In the genomic region with DNA sequence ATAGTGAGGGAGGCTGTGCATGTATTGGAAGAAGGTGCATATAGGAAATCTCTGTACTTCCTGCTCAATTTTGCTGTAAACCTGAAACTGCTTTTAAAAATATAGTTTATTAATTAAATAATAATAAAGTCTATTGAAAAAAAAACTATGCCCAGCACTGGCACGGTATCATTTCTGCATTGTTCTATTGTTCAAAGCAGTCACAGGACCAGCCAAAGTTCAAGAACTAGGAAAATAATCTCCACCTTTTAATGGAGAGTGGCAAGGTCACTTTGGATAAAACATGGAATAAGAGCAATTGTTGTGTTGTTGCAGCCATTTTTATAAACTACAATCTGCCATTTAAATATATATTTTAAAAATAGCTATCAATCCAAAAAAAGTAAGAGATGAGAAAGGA, we compare ENCODE assay signal across 27 cellular contexts.
"Had no signal": no experiment of that assay in that cellular context is flagged by ENCODE, and none has a peak within 500 bp of the region (broad histone marks: within the 10 kb centered on the region; RNA-seq: fewer than 3 reads in every experiment).

No MANE protein-coding gene starts in this region.

- FAIRE-seq: urothelium cell line had no signal

- H3K4me3 ChIP-seq: stomach, suprapubic skin, testis, thoracic aorta, thyroid gland, tibial artery, tibial nerve, transverse colon, upper lobe of left lung, upper lobe of right lung, uterus, vagina had no signal

- H3K27ac ChIP-seq: stomach, suprapubic skin, testis, thoracic aorta, thyroid gland, tibial artery, tibial nerve, transverse colon, upper lobe of left lung, upper lobe of right lung, uterus, vagina had no signal

- DNase-seq: stimulated activated CD4-positive, alpha-beta T cell treated with anti-CD3 and anti-CD28 coated beads, Interleukin-2, amount 100 ng/mL, for 48 hours; stimulated activated CD4-positive, alpha-beta T cell treated with anti-CD3 and anti-CD28 coated beads, Interleukin-4, amount 100 ng/mL, for 1 hour; stimulated activated CD4-positive, alpha-beta T cell treated with anti-CD3 and anti-CD28 coated beads, Interleukin-4, amount 100 ng/mL, for 24 hours; stimulated activated CD4-positive, alpha-beta T cell treated with anti-CD3 and anti-CD28 coated beads, Interleukin-4, amount 100 ng/mL, for 4 hours; stimulated activated CD8-positive, alpha-beta memory T cell treated with anti-CD3 and anti-CD28 coated beads, Interleukin-4, amount 100 ng/mL, for 48 hours; stimulated activated naive B cell treated with anti-CD40 and anti-IgM and Interleukin-4, amounts not matched to agents 10 μg/mL and 1 μg/mL and 100 μg/mL, for 72 hours; stimulated activated naive CD4-positive, alpha-beta T cell; stimulated activated naive CD4-positive, alpha-beta T cell treated with Interleukin-2 at 50 U/mL for 16 hours; stimulated activated naive CD8-positive, alpha-beta T cell treated with anti-CD3 and anti-CD28 coated beads, Interleukin-15, amount 100 ng/mL, for 72 hours; stimulated activated naive CD8-positive, alpha-beta T cell treated with anti-CD3 and anti-CD28 coated beads, Interleukin-15, Interleukin-2, amounts not matched to agents 100 U/mL and 50 U/mL, for 24 hours; stomach; substantia nigra; testis; thyroid gland; tibial artery; transverse colon; trophoblast cell; upper lobe of left lung; upper lobe of right lung; uterus had no signal

- ATAC-seq: stimulated activated effector memory CD8-positive, alpha-beta T cell treated with anti-CD3 and anti-CD28 coated beads, Interleukin-12 subunit alpha, Interleukin-12 subunit beta, amount 100 ng/mL, for 72 hours; stimulated activated memory B cell treated with anti-CD40 and anti-IgM and Interleukin-4, amounts not matched to agents 10 μg/mL and 1 μg/mL and 100 μg/mL, for 72 hours; stimulated activated naive B cell treated with anti-CD40 and anti-IgM and Interleukin-4, amounts not matched to agents 10 μg/mL and 1 μg/mL and 100 μg/mL, for 72 hours; stimulated activated naive CD8-positive, alpha-beta T cell treated with anti-CD3 and anti-CD28 coated beads, Interleukin-15, amount 100 ng/mL, for 72 hours; stimulated activated naive CD8-positive, alpha-beta T cell treated with anti-CD3 and anti-CD28 coated beads, Interleukin-15, Interleukin-2, amounts not matched to agents 100 U/mL and 50 U/mL, for 24 hours; upper lobe of right lung had no signal

- H3K9me3 ChIP-seq: stomach, suprapubic skin, testis, thoracic aorta, thyroid gland, tibial artery, tibial nerve, transverse colon, upper lobe of left lung, upper lobe of right lung, uterus, vagina had no signal

- H3K36me3 ChIP-seq: stomach, suprapubic skin, thoracic aorta, thyroid gland, tibial artery, tibial nerve, transverse colon, upper lobe of left lung, upper lobe of right lung, uterus, vagina had no signal

- H3K4me1 ChIP-seq: stomach, suprapubic skin, testis, thyroid gland, tibial artery, tibial nerve, transverse colon, upper lobe of left lung, upper lobe of right lung, uterus, vagina had no signal

- H3K27me3 ChIP-seq: stomach, suprapubic skin, testis, thyroid gland, tibial artery, tibial nerve, transverse colon, upper lobe of left lung, uterus, vagina had no signal
